Comparison of ENCODE assay signal across 11 cellular contexts in the genomic region with DNA sequence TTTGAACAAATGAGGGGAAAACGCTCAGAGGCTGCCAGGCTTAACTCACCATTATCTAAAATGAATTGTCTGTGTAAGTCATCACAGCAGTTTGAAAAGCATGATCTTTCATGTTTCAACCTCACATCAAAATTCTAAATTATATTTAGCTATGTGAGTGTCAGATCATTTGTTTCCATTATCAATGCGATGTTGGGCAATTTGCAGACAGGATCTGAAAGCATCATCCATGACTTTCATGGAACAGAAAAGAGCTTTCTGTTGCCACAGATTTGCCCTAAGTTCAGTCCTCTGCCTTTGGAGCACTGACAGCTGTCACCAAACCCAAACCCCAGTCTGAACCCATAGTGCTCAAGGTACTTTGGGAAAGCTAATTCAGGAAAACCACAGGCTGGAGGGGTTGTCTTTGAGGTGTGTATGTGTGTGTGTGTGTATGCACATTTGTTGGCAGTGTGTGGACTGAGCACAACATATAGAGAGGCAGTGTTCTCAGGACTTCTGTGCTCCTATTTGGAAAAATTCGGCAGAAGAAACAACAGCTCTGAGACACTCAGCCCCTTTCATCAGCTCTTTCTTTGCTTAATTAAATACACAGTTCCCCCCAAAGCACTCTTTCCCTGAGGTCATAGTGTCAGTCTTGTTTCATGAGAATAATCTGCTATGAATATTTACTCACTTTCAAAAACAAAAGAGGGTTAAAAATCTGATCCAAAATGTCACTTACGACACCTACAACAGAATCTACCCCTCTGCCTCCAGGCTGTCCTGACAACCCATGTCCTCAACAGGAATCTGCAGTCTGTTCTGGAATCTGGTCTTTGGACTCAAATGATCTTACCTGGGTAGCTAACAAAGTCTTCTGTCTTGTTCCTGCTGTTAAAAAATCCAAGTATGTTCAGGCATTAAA.
DNase-seq lines count a peak whose midpoint lies in the region; ATAC-seq, FAIRE-seq and TF ChIP-seq lines count a peak whose summit lies in the region.
"Had no signal": no experiment of that assay in that cellular context is flagged by ENCODE, and none has a peak within 500 bp of the region (broad histone marks: within the 10 kb centered on the region; RNA-seq: fewer than 3 reads in every experiment).

No MANE protein-coding gene starts in this region.

- H3K4me3 ChIP-seq in Panc1 (ENCODE audit: low read depth in 2 of 2, low read length in 2 of 2) (peak overlapping the region in 1 of 2 experiments; percentile 36; a peak in 1 of 4 replicates), esophagus muscularis mucosa (peak overlapping the region in 2 of 4 donors; percentile 31 to 38), sigmoid colon (peak overlapping the region in 1 of 4 donors; percentile 16)

- no peak for ATAC-seq in Panc1
- no peak for ATAC-seq in HG02885 (IDR thresholded peaks at IDR 0.05; ENCODE audit: poor library complexity, unreplicated experiment)

- H3K27me3 ChIP-seq in Panc1 (ENCODE audit: control insufficient read depth, insufficient read depth, low read length) = no peaks in the 10 kb centered on the region
- no peaks in the 10 kb centered on the region for H3K27me3 ChIP-seq in esophagus muscularis mucosa
- H3K27me3 ChIP-seq in sigmoid colon = no peaks in the 10 kb centered on the region

- H3K27ac ChIP-seq in Panc1 (ENCODE audit: low read length) = peak overlapping the region; percentile 100
- H3K27ac ChIP-seq in esophagus muscularis mucosa (replicated peaks in 1 of 4) = peak overlapping the region; percentile 65 to 80 (median 78)
- H3K27ac ChIP-seq in sigmoid colon = peak overlapping the region; percentile 69 to 83 (median 75)

- TF ChIP-seq POLR2A in GM12892 (IDR thresholded peaks at IDR 0.05; ENCODE audit: low read depth, low read length) = 0 out of 2 replicates have a peak, but pooled peaks have one; percentile 22
- no peak for TF ChIP-seq POLR2A in esophagus muscularis mucosa (IDR thresholded peaks at IDR 0.05; ENCODE audit: low read depth)
- TF ChIP-seq POLR2A in sigmoid colon (IDR thresholded peaks at IDR 0.05) = no peak

- TF ChIP-seq CTCF in Panc1 (IDR thresholded peaks at IDR 0.05) (no peak), esophagus muscularis mucosa (IDR thresholded peaks at IDR 0.05) (no peak), sigmoid colon (IDR thresholded peaks at IDR 0.05) (no peak)

- TF ChIP-seq EP300 in esophagus muscularis mucosa (IDR thresholded peaks at IDR 0.05) (no peak), sigmoid colon (IDR thresholded peaks at IDR 0.05) (no peak)

- CTCF ChIA-PET in Panc1 (lab: Charles Lee) = interaction anchor here (2.8 kb wide), 1 partner anchor 26 kb away, joined by 8 read pairs; no protein-coding TSS in a partner anchor
- CTCF ChIA-PET in HEK293T (lab: Yijun Ruan, JAX) = interaction anchor here (1.1 to 1.4 kb wide), 2 partner anchors 10 to 25 kb away, joined by 3 to 5 read pairs; no protein-coding TSS in a partner anchor

- H3K9me3 ChIP-seq in Panc1 (ENCODE audit: control insufficient read depth, insufficient read depth, low read depth, low read length) = no peaks in the 10 kb centered on the region
- H3K9me3 ChIP-seq in esophagus muscularis mucosa = no peaks in the 10 kb centered on the region
- no peaks in the 10 kb centered on the region for H3K9me3 ChIP-seq in sigmoid colon

- H3K4me1 ChIP-seq in Panc1 (ENCODE audit: control insufficient read depth, insufficient read depth, low read length) = peaks cover 100% of the 10 kb centered on the region
- H3K4me1 ChIP-seq in esophagus muscularis mucosa = peaks cover 61 to 91% (median 90%) of the 10 kb centered on the region in 4 donors
- H3K4me1 ChIP-seq in sigmoid colon = peaks cover 0 to 81% (median 57%) of the 10 kb centered on the region in 4 donors

- no peak for DNase-seq in GM12892 (ENCODE audit: insufficient read length)
- DNase-seq in Panc1 (ENCODE audit: low read depth, low spot score) = no peak
- DNase-seq in esophagus muscularis mucosa (ENCODE audit: extremely low spot score) = peak; percentile 78
- DNase-seq in sigmoid colon = no peak
- no peak for DNase-seq in HEK293T (ENCODE audit: extremely low spot score)
- DNase-seq in inferior parietal cortex (ENCODE audit: extremely low spot score) = no peak
- DNase-seq in kidney glomerular epithelial cell (lab: John Stamatoyannopoulos, UW) = no peak
- DNase-seq: NK-92 treated with Interleukin-12 subunit alpha and Interleukin-12 subunit beta, amount 100 ng/mL, for 24 hours; stimulated activated naive CD4-positive, alpha-beta T cell treated with Interleukin-2 at 50 U/mL for 16 hours had no signal

- WGBS in esophagus muscularis mucosa = 65% methylated on average over 4 of the region's 4 CpGs
- 19 to 62% methylated on average over 4 of the region's 4 CpGs for WGBS in sigmoid colon, 2 donors

- intact Hi-C loops in Panc1 (cut with micrococcal nuclease; ENCODE audit: unreplicated experiment) = no loop called here
- intact Hi-C loops in esophagus muscularis mucosa (cut with DNase I) = no loop called here
- intact Hi-C loops in sigmoid colon (cut with DNase I) = no loop called here

- TSS peak; percentile 7 for BruUV-seq in Panc1 (replicated peaks; lab: Mats Ljungman, UMichigan)

- POLR2A ChIA-PET in Panc1 (lab: Charles Lee) (interaction anchor here (0.6 to 2.1 kb wide), 7 partner anchors 10 to 166 kb away, joined by 3 to 13 read pairs (median 3); no protein-coding TSS in a partner anchor), HEK293T (lab: Yijun Ruan, JAX) (interaction anchor here (1.0 kb wide), 1 partner anchor 19 kb away, joined by 5 read pairs; no protein-coding TSS in a partner anchor)

- in situ Hi-C loops in Panc1 (cut with HindIII; ENCODE audit: low pct_unique_long_range_greater_than_20kb, low sequenced_read_pairs) = no loop called here

- H3K36me3 ChIP-seq in Panc1 (ENCODE audit: control insufficient read depth, insufficient read depth, low read length) (peaks cover 5% of the 10 kb centered on the region), esophagus muscularis mucosa (peaks cover 0 to 13% (median 6%) of the 10 kb centered on the region in 4 donors), sigmoid colon (no peaks in the 10 kb centered on the region)

- FAIRE-seq in GM12892 (lab: Jason Lieb, UNC) = no peak
- FAIRE-seq: H1 had no signal

TF ChIP-seq in HEK293T, 16 proteins besides CTCF, POLR2A, EP300 and RAD21:
- no peak for TF ChIP-seq HDGF (IDR thresholded peaks at IDR 0.05; ENCODE audit: borderline replicate concordance)
- no peak for TF ChIP-seq LEF1 (IDR thresholded peaks at IDR 0.05; ENCODE audit: borderline replicate concordance)
- TF ChIP-seq ARNT (IDR thresholded peaks at IDR 0.05) = no peak
- no peak for TF ChIP-seq ELF4 (IDR thresholded peaks at IDR 0.05)
- TF ChIP-seq CTBP1 (IDR thresholded peaks at IDR 0.05; ENCODE audit: borderline replicate concordance) = no peak
- no peak for TF ChIP-seq FOXM1 (IDR thresholded peaks at IDR 0.05; ENCODE audit: borderline replicate concordance)
- no peak for TF ChIP-seq FOXK2 (IDR thresholded peaks at IDR 0.05)
